25 cellular contexts compared by ENCODE assay signal in genomic region chr22:28962042-28962554, GRCh38.
"Had no signal": no experiment of that assay in that cellular context is flagged by ENCODE, and none has a peak within 500 bp of the region (broad histone marks: within the 10 kb centered on the region; RNA-seq: fewer than 3 reads in every experiment).

No MANE protein-coding gene starts in this region.

- H3K27me3 Mint-ChIP-seq: progenitor cell of endocrine pancreas had no signal

- H3K27ac ChIP-seq: breast epithelium, gastrocnemius medialis, left ventricle myocardium inferior, ovary, right lobe of liver, tibial nerve had no signal

- FAIRE-seq: colon, islet of Langerhans had no signal

- H3K9me3 Mint-ChIP-seq: activated CD4-positive, alpha-beta memory T cell treated with anti-CD3 and anti-CD28 coated beads, Interleukin-2, amount 10 ng/mL, durations not matched to agents 7 days and 5 days; activated naive CD4-positive, alpha-beta T cell treated with anti-CD3 and anti-CD28 coated beads, Interleukin-2, amount 50 U/mL, for 72 hours; activated T-cell treated with anti-CD3 and anti-CD28 coated beads, Interleukin-2, amount 50 U/mL, for 4 hours; activated T-helper 17 cell treated with anti-CD3 and anti-CD28 coated beads, Interleukin-2, amount 50 U/mL, for 72 hours; central memory CD8-positive, alpha-beta T cell; WTC11 had no signal

- H3K27ac Mint-ChIP-seq: activated CD4-positive, alpha-beta memory T cell treated with anti-CD3 and anti-CD28 coated beads, Interleukin-2, amount 10 ng/mL, durations not matched to agents 7 days and 5 days; activated CD4-positive, alpha-beta T cell treated with anti-CD3 and anti-CD28 coated beads, Interleukin-2, amount 10 ng/mL, durations not matched to agents 7 days and 5 days; activated naive CD4-positive, alpha-beta T cell treated with anti-CD3 and anti-CD28 coated beads, Interleukin-2, amount 50 U/mL, for 72 hours; activated T-helper 17 cell treated with anti-CD3 and anti-CD28 coated beads, Interleukin-2, amount 50 U/mL, for 72 hours; natural killer cell treated with Interleukin-12 subunit alpha and Interleukin-12 subunit beta and Interleukin-15 and Interleukin-18, amount 100 ng/mL, for 72 hours; progenitor cell of endocrine pancreas had no signal

- H3K4me1 Mint-ChIP-seq: activated CD4-positive, alpha-beta memory T cell treated with anti-CD3 and anti-CD28 coated beads, Interleukin-2, amount 10 ng/mL, durations not matched to agents 7 days and 5 days; activated CD4-positive, alpha-beta T cell treated with anti-CD3 and anti-CD28 coated beads, Interleukin-2, amount 10 ng/mL, durations not matched to agents 7 days and 5 days; activated T-helper 17 cell treated with anti-CD3 and anti-CD28 coated beads, Interleukin-2, amount 50 U/mL, for 72 hours; central memory CD8-positive, alpha-beta T cell had no signal

- DNase-seq: activated CD4-positive, alpha-beta memory T cell treated with anti-CD3 and anti-CD28 coated beads, Interleukin-2, amount 10 ng/mL, durations not matched to agents 7 days and 5 days; activated CD4-positive, alpha-beta T cell treated with anti-CD3 and anti-CD28 coated beads for 1 hour; activated CD4-positive, alpha-beta T cell treated with anti-CD3 and anti-CD28 coated beads, Interleukin-2, amount 10 ng/mL, durations not matched to agents 7 days and 5 days; activated naive CD4-positive, alpha-beta T cell; activated T-cell treated with anti-CD3 and anti-CD28 coated beads, Interleukin-2, amount 50 U/mL, for 4 hours; dermis blood vessel endothelial cell; effector CD4-positive, alpha-beta T cell; gastrocnemius medialis; glutamatergic neuron; left ventricle myocardium inferior; mesendoderm; ovary; right lobe of liver; stimulated activated CD4-positive, alpha-beta T cell treated with anti-CD3 and anti-CD28 coated beads, Interleukin-2, amount 100 ng/mL, for 48 hours; stimulated activated naive CD4-positive, alpha-beta T cell treated with Interleukin-2 at 50 U/mL for 16 hours had no signal

- H3K4me3 Mint-ChIP-seq: activated CD4-positive, alpha-beta memory T cell treated with anti-CD3 and anti-CD28 coated beads, Interleukin-2, amount 10 ng/mL, durations not matched to agents 7 days and 5 days; activated CD4-positive, alpha-beta T cell treated with anti-CD3 and anti-CD28 coated beads, Interleukin-2, amount 10 ng/mL, durations not matched to agents 7 days and 5 days; activated T-cell treated with anti-CD3 and anti-CD28 coated beads, Interleukin-2, amount 50 U/mL, for 4 hours; activated T-helper 17 cell treated with anti-CD3 and anti-CD28 coated beads, Interleukin-2, amount 50 U/mL, for 72 hours; central memory CD8-positive, alpha-beta T cell; natural killer cell treated with Interleukin-12 subunit alpha and Interleukin-12 subunit beta and Interleukin-15 and Interleukin-18, amount 100 ng/mL, for 72 hours; WTC11 had no signal
